8 cellular contexts compared by ENCODE assay signal in genomic region chr14:75050852-75051555, GRCh38. TPM values are rescaled to one million over a fixed set of nuclear protein-coding genes. Genes with fewer than 3 reads are reported as not detected.
DNase-seq lines count a peak whose midpoint lies in the region; ATAC-seq and TF ChIP-seq lines count a peak whose summit lies in the region.

MLH3 (minus strand) TSS chr14:75051467; CDS start chr14:75049655, 1,812 bp downstream.

- H3K4me3 Mint-ChIP-seq in effector memory CD8-positive, alpha-beta T cell: peak within 1 kb of the TSS; percentile 90 to 93
- peak within 1 kb of the TSS; percentile 94 for H3K4me3 Mint-ChIP-seq in memory B cell

- H3K27me3 Mint-ChIP-seq in effector memory CD8-positive, alpha-beta T cell: no peaks in the 10 kb centered on the region
- no peaks in the 10 kb centered on the region for H3K27me3 Mint-ChIP-seq in memory B cell

- H3K4me1 ChIP-seq in BE2C: peaks cover 9% of the 10 kb centered on the region

- H3K4me3 ChIP-seq in BE2C (ENCODE audit: low read depth, low read length): peak within 1 kb of the TSS; percentile 72

- H3K36me3 Mint-ChIP-seq in effector memory CD8-positive, alpha-beta T cell (ENCODE audit: insufficient read depth): peaks cover 22% of the 10 kb centered on the region
- peaks cover 5% of the 10 kb centered on the region for H3K36me3 Mint-ChIP-seq in memory B cell

- peaks cover 6% of the 10 kb centered on the region for H3K36me3 ChIP-seq in BE2C

- no peaks in the 10 kb centered on the region for H3K9me3 Mint-ChIP-seq in effector memory CD8-positive, alpha-beta T cell
- H3K9me3 Mint-ChIP-seq in memory B cell: no peaks in the 10 kb centered on the region

- H3K27ac Mint-ChIP-seq in effector memory CD8-positive, alpha-beta T cell: peak within 1 kb of the TSS; percentile 96
- peak within 1 kb of the TSS; percentile 96 for H3K27ac Mint-ChIP-seq in memory B cell

- no peak for TF ChIP-seq CTCF in BE2C (IDR thresholded peaks at IDR 0.05; ENCODE audit: low read depth, low read length)

- peaks cover 21 to 27% of the 10 kb centered on the region in 2 donors for H3K4me1 Mint-ChIP-seq in effector memory CD8-positive, alpha-beta T cell (ENCODE audit: low read depth in 2 of 2)
- H3K4me1 Mint-ChIP-seq in memory B cell: peaks cover 15% of the 10 kb centered on the region

- DNase-seq in BE2C (peak; percentile 86), HS-27A (ENCODE audit: low read depth) (peak; percentile 22), NOMO-1 (lab: John Stamatoyannopoulos, UW; ENCODE audit: unreplicated experiment in 2 of 2) (peak; percentile 67 to 77), memory B cell (ENCODE audit: low spot score in 2 of 2) (peak; percentile 69 to 77)
- DNase-seq in activated CD8-positive, alpha-beta memory T cell treated with anti-CD3 and anti-CD28 coated beads for 48 hours (ENCODE audit: low read depth in 2 of 3, low spot score in 2 of 3): peak; percentile 46 to 61 (median 57)
- peak; percentile 70 to 75 (median 74) for DNase-seq in effector memory CD8-positive, alpha-beta T cell
- peak; percentile 68 for DNase-seq in stimulated activated CD8-positive, alpha-beta memory T cell treated with anti-CD3 and anti-CD28 coated beads, Interleukin-12 subunit alpha, Interleukin-12 subunit beta, amount 100 ng/mL, for 1 hour (ENCODE audit: low read depth)

- no peaks in the 10 kb centered on the region for H3K9me3 ChIP-seq in BE2C

- ATAC-seq in GM19372 (IDR thresholded peaks at IDR 0.05; ENCODE audit: low read depth, unreplicated experiment) (peak; percentile 72), memory B cell (ENCODE audit: low read depth) (peak; percentile 90)
- peak; percentile 88 for ATAC-seq in effector memory CD8-positive, alpha-beta T cell (replicated peaks)

- H3K27me3 ChIP-seq in BE2C: no peaks in the 10 kb centered on the region

RNA-seq across cellular contexts. Expression of gene MLH3, which starts in this region (rescaled TPM):
- 25.5 TPM for polyA plus RNA-seq in BE2C (2012; ENCODE audit: insufficient read depth, insufficient read length, low read depth)

Comparison
In these comparisons a context has a peak if more than half of its experiments do, and no peak if none do; other contexts are left out.
1. Peak in every context shown above with its lines: DNase-seq, ATAC-seq and H3K4me3 ChIP-seq.
2. DNase-seq: peak in every context shown above with its lines; median percentile 86 in BE2C; 74 in effector memory CD8-positive, alpha-beta T cell; 73 in memory B cell; 72 in NOMO-1; 68 in stimulated activated CD8-positive, alpha-beta memory T cell treated with anti-CD3 and anti-CD28 coated beads, Interleukin-12 subunit alpha, Interleukin-12 subunit beta, amount 100 ng/mL, for 1 hour; 57 in activated CD8-positive, alpha-beta memory T cell treated with anti-CD3 and anti-CD28 coated beads for 48 hours; 22 in HS-27A.